Comparison of ENCODE assay signal across 10 cellular contexts in the genomic region with DNA sequence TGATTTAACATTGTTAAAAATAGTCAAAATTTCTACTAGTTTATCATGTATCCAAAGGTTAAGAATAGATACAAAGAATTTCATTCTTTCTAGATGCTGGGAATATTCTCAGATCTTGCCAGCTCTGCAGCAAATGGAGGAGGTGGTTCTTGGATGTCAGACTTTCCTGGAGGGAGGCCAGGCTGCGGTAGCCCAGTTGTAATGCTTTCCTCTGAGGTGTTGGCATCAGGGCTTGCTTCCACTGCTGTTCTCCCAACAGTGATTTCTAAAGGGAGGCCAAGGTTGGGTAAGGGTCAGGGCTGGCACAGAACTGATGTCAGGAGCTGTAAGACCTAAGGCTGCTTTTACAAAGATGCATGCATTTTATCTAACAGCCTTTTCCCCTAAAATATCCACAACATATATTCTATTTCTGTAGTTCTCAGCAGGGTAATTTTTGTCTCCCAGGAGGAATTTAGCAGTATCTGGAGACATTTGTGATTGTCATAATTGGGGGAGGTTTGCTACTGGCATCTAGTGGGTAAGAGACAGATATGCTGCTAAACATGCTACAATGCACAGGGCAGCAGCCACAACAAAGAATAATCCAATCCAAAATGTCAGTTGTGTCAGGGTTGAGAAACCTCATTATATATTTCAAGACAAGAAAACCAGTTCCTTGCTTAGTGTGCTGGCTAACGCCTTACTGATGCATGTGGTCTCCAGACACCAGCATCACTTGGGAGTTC. TPM values are rescaled to one million over a fixed set of nuclear protein-coding genes. Genes with fewer than 3 reads are reported as not detected.
A peak's percentile ranks its signal among the peaks of the same experiment; 100 is the strongest.
DNase-seq lines count a peak whose midpoint lies in the region; ATAC-seq and TF ChIP-seq lines count a peak whose summit lies in the region.
"Had no signal": no experiment of that assay in that cellular context is flagged by ENCODE, and none has a peak within 500 bp of the region (broad histone marks: within the 10 kb centered on the region; RNA-seq: fewer than 3 reads in every experiment).

No MANE protein-coding gene starts in this region.

- no peaks in the 10 kb centered on the region for H3K9me3 ChIP-seq in left ventricle myocardium inferior (replicated peaks)
- H3K9me3 ChIP-seq: tibial nerve had no signal

- no peak for ATAC-seq in activated naive CD4-positive, alpha-beta T cell treated with anti-CD3 and anti-CD28 coated beads, Interleukin-2, amount 50 U/mL, for 72 hours

- H3K4me1 ChIP-seq in left ventricle myocardium inferior, result peaks cover 41% of the 10 kb centered on the region

- TF ChIP-seq CTCF in 22Rv1 (IDR thresholded peaks at IDR 0.05), result peak; percentile 45
- TF ChIP-seq CTCF in left ventricle myocardium inferior (IDR thresholded peaks at IDR 0.05; ENCODE audit: borderline replicate concordance), result no peak

- peak; percentile 22 for DNase-seq in GOT3 (lab: John Stamatoyannopoulos, UW)
- peak; percentile 24 for DNase-seq in SK-N-DZ (ENCODE audit: low spot score)
- peak; percentile 65 for DNase-seq in left ventricle myocardium inferior
- DNase-seq in activated naive CD4-positive, alpha-beta T cell treated with anti-CD3 and anti-CD28 coated beads, Interleukin-2, amount 50 U/mL, for 72 hours (ENCODE audit: low spot score in 2 of 2), result no peak
- no peak for DNase-seq in NCI-H1105 (lab: John Stamatoyannopoulos, UW)
- no peak for DNase-seq in kidney tubule cell (ENCODE audit: low spot score)
- no peak for DNase-seq in activated CD8-positive, alpha-beta memory T cell treated with anti-CD3 and anti-CD28 coated beads for 24 hours

- H3K27ac ChIP-seq in 22Rv1 (peak overlapping the region; percentile 69), left ventricle myocardium inferior (replicated peaks) (peak overlapping the region; percentile 42)
- H3K27ac ChIP-seq: tibial nerve had no signal

- H3K27me3 ChIP-seq in left ventricle myocardium inferior (ENCODE audit: low read depth), result no peaks in the 10 kb centered on the region
- H3K27me3 ChIP-seq: tibial nerve had no signal

- H3K36me3 Mint-ChIP-seq in activated naive CD4-positive, alpha-beta T cell treated with anti-CD3 and anti-CD28 coated beads, Interleukin-2, amount 50 U/mL, for 72 hours, result peaks cover 7% of the 10 kb centered on the region in 2 donors

- no peaks in the 10 kb centered on the region for H3K36me3 ChIP-seq in left ventricle myocardium inferior
- H3K36me3 ChIP-seq: tibial nerve had no signal

- intact Hi-C loops in left ventricle myocardium inferior (cut with micrococcal nuclease), result loop anchor here (10.0 kb wide), 1 partner anchor 318 kb away; no protein-coding TSS in a partner anchor

- H3K9me3 Mint-ChIP-seq in activated naive CD4-positive, alpha-beta T cell treated with anti-CD3 and anti-CD28 coated beads, Interleukin-2, amount 50 U/mL, for 72 hours, result no peaks in the 10 kb centered on the region

- no peak overlapping the region for H3K4me3 ChIP-seq in left ventricle myocardium inferior
- H3K4me3 ChIP-seq: tibial nerve had no signal

- no peak overlapping the region for H3K27ac Mint-ChIP-seq in activated naive CD4-positive, alpha-beta T cell treated with anti-CD3 and anti-CD28 coated beads, Interleukin-2, amount 50 U/mL, for 72 hours

RNA-seq across cellular contexts. Expression of a gene that starts 42.0 kb away (rescaled TPM):
- polyA plus RNA-seq in SK-N-DZ (2014; cell fraction: cytosol; rRNA removed), result 0.98 and 1.5 TPM in 2 replicates
- polyA plus RNA-seq in SK-N-DZ (2014; cell fraction: nucleus; rRNA removed), result 2.0 and 2.4 TPM in 2 replicates
- 0.25 TPM for total RNA-seq in left ventricle myocardium inferior
- total RNA-seq in activated naive CD4-positive, alpha-beta T cell treated with anti-CD3 and anti-CD28 coated beads, Interleukin-2, amount 50 U/mL, for 72 hours, result not detected
- total RNA-seq: pulmonary artery endothelial cell had no signal

Comparison
In these comparisons a context has a peak if more than half of its experiments do, and no peak if none do; other contexts are left out.
1. DNase-seq: peak in GOT3 (single experiment), SK-N-DZ (single experiment) and left ventricle myocardium inferior (single experiment); none in activated naive CD4-positive, alpha-beta T cell treated with anti-CD3 and anti-CD28 coated beads, Interleukin-2, amount 50 U/mL, for 72 hours (0 of 2), NCI-H1105 (single experiment), kidney tubule cell (single experiment) and activated CD8-positive, alpha-beta memory T cell treated with anti-CD3 and anti-CD28 coated beads for 24 hours (single experiment).